8 cellular contexts compared by ENCODE assay signal in the genomic region with DNA sequence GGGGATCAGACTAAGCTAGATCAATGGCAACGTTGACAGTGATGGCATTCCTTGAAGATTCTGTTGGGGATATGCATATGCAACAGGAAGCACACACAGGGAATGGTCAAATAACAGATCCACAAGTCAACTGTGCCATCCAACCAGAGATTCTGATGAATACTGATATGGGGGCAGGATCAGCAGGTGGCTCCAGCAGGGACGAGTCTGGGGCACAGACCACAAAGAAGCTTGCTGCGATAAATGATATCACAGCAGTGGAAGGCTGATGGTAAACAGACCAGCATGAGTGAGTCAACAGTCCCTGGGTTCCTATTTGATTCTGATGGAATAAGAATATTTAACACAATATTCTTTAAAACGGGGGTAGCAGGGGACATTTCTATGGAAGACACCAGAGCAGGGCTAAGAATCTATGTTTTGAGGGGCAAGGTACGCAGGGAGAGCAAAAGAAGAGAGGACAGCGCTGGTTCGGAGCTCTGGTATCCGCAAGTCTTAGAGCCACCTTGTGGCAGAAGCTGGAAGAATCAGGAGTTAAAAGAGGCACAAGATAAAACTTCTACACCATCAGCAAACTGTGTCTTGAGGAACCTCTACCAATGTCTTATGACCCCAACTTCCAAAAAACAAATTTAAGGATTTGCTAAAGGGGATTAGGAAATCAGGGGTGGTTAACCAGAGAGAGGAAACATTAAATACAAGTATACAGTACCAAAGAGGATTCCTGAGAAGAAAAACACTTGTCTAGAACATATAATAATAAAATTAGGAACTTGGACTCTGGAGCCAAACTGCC. TPM values are rescaled to one million over a fixed set of nuclear protein-coding genes. Genes with fewer than 3 reads are reported as not detected.
DNase-seq lines count a peak whose midpoint lies in the region; ATAC-seq and TF ChIP-seq lines count a peak whose summit lies in the region.
"Not testable (repeated sequence)": the region's sequence is repeated elsewhere in the genome, so short reads cannot be mapped to it uniquely, and the experiment has no call there.

No MANE protein-coding gene starts in this region.

- H4K20me1 ChIP-seq in BLaER1 treated with 17β-estradiol and CSF1 and Interleukin-3, amounts not matched to agents 10 nM and 100 nM, result not testable (repeated sequence)

- peaks cover 6 to 11% (median 7%) of the 10 kb centered on the region in 3 donors for H3K4me1 Mint-ChIP-seq in IgD-negative memory B cell
- H3K4me1 Mint-ChIP-seq in activated T-helper 17 cell treated with anti-CD3 and anti-CD28 coated beads, Interleukin-2, amount 50 U/mL, for 72 hours, result not testable (repeated sequence)

- peak overlapping the region in 1 of 11 experiments; percentile 28; a peak in 1 of 22 replicates for H3K9ac ChIP-seq in BLaER1 treated with 17β-estradiol and CSF1 and Interleukin-3, amounts not matched to agents 10 nM and 100 nM
- not testable (repeated sequence) for H3K9ac ChIP-seq in SK-N-MC (ENCODE audit: insufficient read length); mesenchymal stem cell (ENCODE audit: low read length)

- ATAC-seq in GM19395 (IDR thresholded peaks at IDR 0.05; ENCODE audit: unreplicated experiment), result peak; percentile 61
- peak; percentile 49 for ATAC-seq in activated T-helper 17 cell treated with anti-CD3 and anti-CD28 coated beads, Interleukin-2, amount 50 U/mL, for 72 hours (replicated peaks)

- H2BK15ac ChIP-seq in mesenchymal stem cell (ENCODE audit: low read depth, poor library complexity, severe bottlenecking), result not testable (repeated sequence)

- not testable (repeated sequence) for H3K23ac ChIP-seq in mesenchymal stem cell (ENCODE audit: low read length in 2 of 2)

- H2BK120ac ChIP-seq in mesenchymal stem cell (ENCODE audit: low read depth, low read length), result not testable (repeated sequence)

- peaks cover 0 to 50% (median 22%) of the 10 kb centered on the region in 10 experiments; a peak in 14 of 20 replicates for H3K4me1 ChIP-seq in BLaER1 treated with 17β-estradiol and CSF1 and Interleukin-3, amounts not matched to agents 10 nM and 100 nM
- H3K4me1 ChIP-seq in mesenchymal stem cell (ENCODE audit: control insufficient read depth, insufficient read depth, low read depth, low read length), result not testable (repeated sequence)

- TF ChIP-seq POLR2A in erythroblast (IDR thresholded peaks at IDR 0.05; ENCODE audit: low read length), result not testable (repeated sequence)

- not testable (repeated sequence) for H2AK5ac ChIP-seq in mesenchymal stem cell (ENCODE audit: low read length, severe bottlenecking)

- H3K36me3 Mint-ChIP-seq in IgD-negative memory B cell, result not testable (repeated sequence)
- H3K36me3 Mint-ChIP-seq in activated T-helper 17 cell treated with anti-CD3 and anti-CD28 coated beads, Interleukin-2, amount 50 U/mL, for 72 hours (ENCODE audit: low read depth), result peaks cover 31% of the 10 kb centered on the region

- not testable (repeated sequence) for H3K14ac ChIP-seq in mesenchymal stem cell (ENCODE audit: low read length in 2 of 2)

- not testable (repeated sequence) for H3K18ac ChIP-seq in mesenchymal stem cell (ENCODE audit: low read depth in 1 of 2, low read length in 2 of 2)

- peak overlapping the region in 6 of 11 experiments; percentile 26 to 67 (median 48); a peak in 8 of 22 replicates for H3K4me2 ChIP-seq in BLaER1 treated with 17β-estradiol and CSF1 and Interleukin-3, amounts not matched to agents 10 nM and 100 nM
- H3K4me2 ChIP-seq in mesenchymal stem cell (ENCODE audit: low read length, poor library complexity, severe bottlenecking), result not testable (repeated sequence)

- H3K27me3 ChIP-seq in BLaER1 treated with 17β-estradiol and CSF1 and Interleukin-3, amounts not matched to agents 10 nM and 100 nM; mesenchymal stem cell (ENCODE audit: control insufficient read depth in 1 of 2, insufficient read depth in 1 of 2, low read length in 2 of 2): not testable (repeated sequence)

- H3K4ac ChIP-seq in mesenchymal stem cell (ENCODE audit: low read depth in 1 of 2, low read length in 2 of 2), result not testable (repeated sequence)

- not testable (repeated sequence) for H2BK12ac ChIP-seq in mesenchymal stem cell (ENCODE audit: low read length in 2 of 2)

- not testable (repeated sequence) for H3K79me1 ChIP-seq in mesenchymal stem cell (replicated peaks; ENCODE audit: low read length, poor library complexity, severe bottlenecking)

- H3K27ac Mint-ChIP-seq in IgD-negative memory B cell; activated T-helper 17 cell treated with anti-CD3 and anti-CD28 coated beads, Interleukin-2, amount 50 U/mL, for 72 hours: not testable (repeated sequence)

- not testable (repeated sequence) for H2AFZ ChIP-seq in mesenchymal stem cell (ENCODE audit: low read depth, low read length)

- WGBS in mesenchymal stem cell, result 34% methylated on average over 4 of the region's 8 CpGs

- H4K91ac ChIP-seq in mesenchymal stem cell (ENCODE audit: low read length), result not testable (repeated sequence)

- H3K9me3 Mint-ChIP-seq in IgD-negative memory B cell; activated T-helper 17 cell treated with anti-CD3 and anti-CD28 coated beads, Interleukin-2, amount 50 U/mL, for 72 hours: not testable (repeated sequence)

- peaks cover 0 to 42% (median 3%) of the 10 kb centered on the region in 11 experiments; a peak in 8 of 22 replicates for H3K36me3 ChIP-seq in BLaER1 treated with 17β-estradiol and CSF1 and Interleukin-3, amounts not matched to agents 10 nM and 100 nM
- not testable (repeated sequence) for H3K36me3 ChIP-seq in SK-N-MC (ENCODE audit: insufficient read depth, low read length); mesenchymal stem cell (ENCODE audit: control insufficient read depth in 1 of 2, insufficient read depth in 2 of 2, low read depth in 1 of 2, low read length in 2 of 2)

- H3K27ac ChIP-seq in BLaER1 treated with 17β-estradiol and CSF1 and Interleukin-3, amounts not matched to agents 10 nM and 100 nM, result peak overlapping the region in 7 of 11 experiments; percentile 25 to 56 (median 44); a peak in 9 of 22 replicates
- H3K27ac ChIP-seq in SK-N-MC; mesenchymal stem cell (ENCODE audit: low read length, poor library complexity, severe bottlenecking): not testable (repeated sequence)

- peak overlapping the region in 3 of 4 donors; percentile 26 to 66 (median 61) for H3K4me3 Mint-ChIP-seq in IgD-negative memory B cell
- H3K4me3 Mint-ChIP-seq in activated T-helper 17 cell treated with anti-CD3 and anti-CD28 coated beads, Interleukin-2, amount 50 U/mL, for 72 hours, result peak overlapping the region; percentile 50

- not testable (repeated sequence) for H2BK5ac ChIP-seq in mesenchymal stem cell (ENCODE audit: low read depth, low read length, poor library complexity, severe bottlenecking)

- not testable (repeated sequence) for DNase-seq in SK-N-MC (ENCODE audit: low read depth, low spot score)
- DNase-seq in erythroblast (lab: John Stamatoyannopoulos, UW) (peak; percentile 56 to 65), mesenchymal stem cell (peak; percentile 44)
- DNase-seq in stimulated activated CD4-positive, alpha-beta T cell treated with anti-CD3 and anti-CD28 coated beads, TNF-alpha, amount 100 ng/mL, for 48 hours (ENCODE audit: low read depth in 3 of 3), result peak in 2 of 3 donors; percentile 23 to 28

- H3K4me3 ChIP-seq in BLaER1 treated with 17β-estradiol and CSF1 and Interleukin-3, amounts not matched to agents 10 nM and 100 nM, result not testable (repeated sequence)
- H3K4me3 ChIP-seq in SK-N-MC (peak overlapping the region; percentile 19; the same call in 1 of the 2 replicates), mesenchymal stem cell (ENCODE audit: insufficient read depth in 1 of 2, low read depth in 1 of 2, low read length in 2 of 2) (peak overlapping the region in 1 of 2 experiments; percentile 66)

- H4K8ac ChIP-seq in mesenchymal stem cell (ENCODE audit: low read length), result not testable (repeated sequence)

- H3K27me3 Mint-ChIP-seq in IgD-negative memory B cell; activated T-helper 17 cell treated with anti-CD3 and anti-CD28 coated beads, Interleukin-2, amount 50 U/mL, for 72 hours: not testable (repeated sequence)

- not testable (repeated sequence) for H3K9me3 ChIP-seq in BLaER1 treated with 17β-estradiol and CSF1 and Interleukin-3, amounts not matched to agents 10 nM and 100 nM (replicated peaks in 1 of 11); SK-N-MC (ENCODE audit: low read depth, low read length); mesenchymal stem cell (ENCODE audit: control insufficient read depth, low read length)

RNA-seq across cellular contexts. Expression of a gene that starts 25.3 kb away (rescaled TPM):
- polyA plus RNA-seq in IgD-negative memory B cell, result 29.5 TPM
- total RNA-seq in activated T-helper 17 cell treated with anti-CD3 and anti-CD28 coated beads, Interleukin-2, amount 50 U/mL, for 72 hours, result 10 to 100 TPM; 36.8 to 40.5 TPM
- polyA plus RNA-seq in mesenchymal stem cell (2013, experiment 1 of 2), result 10.5 TPM
- polyA plus RNA-seq in mesenchymal stem cell (2013, experiment 2 of 2), result 10.6 TPM
